In the genomic region with DNA sequence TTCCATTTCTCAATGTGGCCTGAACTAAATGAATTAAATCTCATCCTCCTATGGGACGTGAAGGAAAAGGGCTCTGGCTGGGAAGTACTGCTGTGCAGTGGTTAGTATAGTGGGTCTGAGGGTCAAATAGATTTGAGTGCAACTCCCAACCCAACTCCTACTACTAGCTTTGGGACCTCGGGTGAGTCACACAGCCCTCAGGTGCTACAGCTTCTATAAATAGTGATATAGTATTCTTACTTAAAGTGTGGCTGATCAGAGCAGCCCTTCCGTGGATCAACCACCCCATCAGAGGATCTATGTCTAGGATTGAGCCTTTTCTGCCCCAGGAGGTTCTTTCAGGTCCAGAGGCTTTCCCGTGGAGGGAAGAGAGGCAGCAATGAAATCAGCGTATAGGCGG, we compare ENCODE assay signal across 8 cellular contexts. TPM values are rescaled to one million over a fixed set of nuclear protein-coding genes. Genes with fewer than 3 reads are reported as not detected.
DNase-seq lines count a peak whose midpoint lies in the region; ATAC-seq and TF ChIP-seq lines count a peak whose summit lies in the region.

No MANE protein-coding gene starts in this region.

- in situ Hi-C loops in KBM-7 (cut with MboI; ENCODE audit: low pct_unique_long_range_greater_than_20kb, low sequenced_read_pairs): no loop called here

- peak overlapping the region; percentile 75 for H3K4me3 ChIP-seq in GM12865 (ENCODE audit: low read depth, low read length)
- H3K4me3 ChIP-seq in fibroblast of villous mesenchyme (ENCODE audit: low read depth, low read length): peak overlapping the region; percentile 83
- peak overlapping the region; percentile 77 for H3K4me3 ChIP-seq in skeletal muscle cell (ENCODE audit: low read depth, low read length)

- H3K4me3 Mint-ChIP-seq in T-cell: peak overlapping the region; percentile 91 to 94 (median 93)

- peaks cover 21 to 35% (median 30%) of the 10 kb centered on the region in 3 donors for H3K4me1 Mint-ChIP-seq in T-cell

- H3K36me3 Mint-ChIP-seq in T-cell: no peaks in the 10 kb centered on the region

- TF ChIP-seq CTCF in GM12865 (IDR thresholded peaks at IDR 0.05; ENCODE audit: insufficient read depth, low read depth, low read length, missing control alignments) (no peak), fibroblast of villous mesenchyme (IDR thresholded peaks at IDR 0.05; ENCODE audit: insufficient read depth, low read depth, low read length) (no peak)

- ATAC-seq in T-cell (replicated peaks in 1 of 4): no peak
- no peak for ATAC-seq in GM18519 (IDR thresholded peaks at IDR 0.05; ENCODE audit: low FRiP score, unreplicated experiment)

- H3K27me3 Mint-ChIP-seq in T-cell: peaks cover 20 to 34% of the 10 kb centered on the region in 2 donors

- peak overlapping the region; percentile 85 to 86 for H3K27ac Mint-ChIP-seq in T-cell

- CTCF ChIA-PET in T-cell (lab: Charles Lee): interaction anchor here (0.6 to 1.6 kb wide), 4 partner anchors 24 to 882 kb away, joined by 3 to 7 read pairs (median 4); no protein-coding TSS in a partner anchor

- DNase-seq in GM12865 (ENCODE audit: low read depth): no peak
- DNase-seq in T-cell: no peak
- DNase-seq in fibroblast of villous mesenchyme (ENCODE audit: low read depth): peak; percentile 21
- no peak for DNase-seq in skeletal muscle cell (ENCODE audit: low read depth)
- no peak for DNase-seq in KBM-7
- no peak for DNase-seq in NCI-H446 treated with DMSO at 0.1 percent for 48 hours (lab: John Stamatoyannopoulos, UW)
- DNase-seq in stimulated activated CD4-positive, alpha-beta T cell treated with anti-CD3 and anti-CD28 coated beads, Interleukin-4, amount 100 ng/mL, for 24 hours: no peak

- POLR2A ChIA-PET in T-cell (lab: Charles Lee): interaction anchor here in 1 of 2 donors (0.7 kb wide), 1 partner anchor 222 kb away, joined by 3 read pairs; no protein-coding TSS in a partner anchor

- no peaks in the 10 kb centered on the region for H3K9me3 Mint-ChIP-seq in T-cell

RNA-seq across cellular contexts. Expression of a gene that starts 0.9 kb away (rescaled TPM):
- total RNA-seq in T-cell (1 to 10 TPM; 1.9 to 5.3 (median 3.0) TPM), fibroblast of villous mesenchyme (9.0 and 13.0 TPM in 2 replicates)
